Comparison of ENCODE assay signal across 14 cellular contexts in genomic region chr2:70282439-70282838, GRCh38. TPM values are rescaled to one million over a fixed set of nuclear protein-coding genes. Genes with fewer than 3 reads are reported as not detected.
DNase-seq lines count a peak whose midpoint lies in the region; ATAC-seq and TF ChIP-seq lines count a peak whose summit lies in the region.
"Had no signal": no experiment of that assay in that cellular context is flagged by ENCODE, and none has a peak within 500 bp of the region (broad histone marks: within the 10 kb centered on the region; RNA-seq: fewer than 3 reads in every experiment).

No MANE protein-coding gene starts in this region.

- peaks cover 5% of the 10 kb centered on the region for H3K36me3 ChIP-seq in breast epithelium
- peaks cover 18 to 90% (median 44%) of the 10 kb centered on the region in 3 experiments for H3K36me3 ChIP-seq in naive thymus-derived CD4-positive, alpha-beta T cell (ENCODE audit: control insufficient read depth in 2 of 3, insufficient read depth in 3 of 3, low read length in 3 of 3)

- H3K27me3 ChIP-seq in breast epithelium: no peaks in the 10 kb centered on the region
- no peaks in the 10 kb centered on the region for H3K27me3 ChIP-seq in naive thymus-derived CD4-positive, alpha-beta T cell (ENCODE audit: control insufficient read depth in 2 of 2, insufficient read depth in 2 of 2, low read length in 2 of 2)

- BruUV-seq in MCF 10A (replicated peaks; lab: Mats Ljungman, UMichigan) (no TSS peak), Calu3 (replicated peaks; lab: Mats Ljungman, UMichigan) (no TSS peak)

- H3K4me1 Mint-ChIP-seq in MCF 10A (ENCODE audit: insufficient read depth, unreplicated experiment) (peaks cover 7% of the 10 kb centered on the region), Calu3 (ENCODE audit: low read depth, unreplicated experiment) (peaks cover 14% of the 10 kb centered on the region)
- peaks cover 17% of the 10 kb centered on the region for H3K4me1 Mint-ChIP-seq in activated T-helper 17 cell treated with anti-CD3 and anti-CD28 coated beads, Interleukin-2, amount 50 U/mL, for 72 hours
- H3K4me1 Mint-ChIP-seq in naive thymus-derived CD4-positive, alpha-beta T cell: peaks cover 16 to 56% (median 47%) of the 10 kb centered on the region in 7 donors

- no peak overlapping the region for H3K4me3 ChIP-seq in breast epithelium
- no peak overlapping the region for H3K4me3 ChIP-seq in naive thymus-derived CD4-positive, alpha-beta T cell (ENCODE audit: low read length)
- H3K4me3 ChIP-seq: HAP-1 had no signal

- CTCF ChIA-PET in MCF 10A (lab: Yijun Ruan, JAX) (interaction anchor here (0.6 kb wide), 1 partner anchor 388 kb away, joined by 3 read pairs; no protein-coding TSS in a partner anchor), Calu3 (lab: Charles Lee) (no interaction called here)
- CTCF ChIA-PET in naive thymus-derived CD4-positive, alpha-beta T cell (lab: Charles Lee): no interaction called here

- no peak overlapping the region for H3K4me3 Mint-ChIP-seq in MCF 10A (ENCODE audit: unreplicated experiment)
- H3K4me3 Mint-ChIP-seq in Calu3 (ENCODE audit: low read depth, unreplicated experiment): no peak overlapping the region
- no peak overlapping the region for H3K4me3 Mint-ChIP-seq in activated T-helper 17 cell treated with anti-CD3 and anti-CD28 coated beads, Interleukin-2, amount 50 U/mL, for 72 hours
- no peak overlapping the region for H3K4me3 Mint-ChIP-seq in naive thymus-derived CD4-positive, alpha-beta T cell

- no peaks in the 10 kb centered on the region for H3K4me1 ChIP-seq in breast epithelium
- H3K4me1 ChIP-seq in naive thymus-derived CD4-positive, alpha-beta T cell (ENCODE audit: control insufficient read depth in 2 of 2, insufficient read depth in 2 of 2, low read length in 2 of 2): no peaks in the 10 kb centered on the region

- TF ChIP-seq CTCF in MCF 10A (IDR thresholded peaks at IDR 0.05; ENCODE audit: unreplicated experiment) (no peak), breast epithelium (IDR thresholded peaks at IDR 0.05) (no peak), Calu3 (IDR thresholded peaks at IDR 0.05; ENCODE audit: unreplicated experiment) (no peak)

- POLR2A ChIA-PET in MCF 10A (lab: Yijun Ruan, JAX): interaction anchor here (0.7 to 9.0 kb wide), 5 partner anchors 11 to 569 kb away, joined by 3 to 87 read pairs (median 6); partner anchors contain the start of genes PCYOX1 and SNRPG
- POLR2A ChIA-PET in naive thymus-derived CD4-positive, alpha-beta T cell (lab: Charles Lee): interaction anchor here (0.6 kb wide), 1 partner anchor 90 kb away, joined by 3 read pairs; no protein-coding TSS in a partner anchor

- TF ChIP-seq POLR2A in breast epithelium (IDR thresholded peaks at IDR 0.05): no peak

- intact Hi-C loops in MCF 10A (cut with micrococcal nuclease): no loop called here
- intact Hi-C loops in breast epithelium (cut with DNase I; ENCODE audit: low total_unique reads): no loop called here
- intact Hi-C loops in Calu3 (cut with micrococcal nuclease; ENCODE audit: unreplicated experiment): no loop called here
- intact Hi-C loops in naive thymus-derived CD4-positive, alpha-beta T cell (cut with micrococcal nuclease): no loop called here

- no peaks in the 10 kb centered on the region for H3K9me3 ChIP-seq in breast epithelium
- no peaks in the 10 kb centered on the region for H3K9me3 ChIP-seq in naive thymus-derived CD4-positive, alpha-beta T cell (ENCODE audit: control insufficient read depth in 2 of 3, low read length in 3 of 3)
- H3K9me3 ChIP-seq: HAP-1 had no signal

- H3K27me3 Mint-ChIP-seq in MCF 10A (ENCODE audit: insufficient read depth, unreplicated experiment) (no peaks in the 10 kb centered on the region), Calu3 (ENCODE audit: unreplicated experiment) (no peaks in the 10 kb centered on the region)
- no peaks in the 10 kb centered on the region for H3K27me3 Mint-ChIP-seq in activated T-helper 17 cell treated with anti-CD3 and anti-CD28 coated beads, Interleukin-2, amount 50 U/mL, for 72 hours
- H3K27me3 Mint-ChIP-seq in naive thymus-derived CD4-positive, alpha-beta T cell: no peaks in the 10 kb centered on the region

- peaks cover 72% of the 10 kb centered on the region for H3K36me3 Mint-ChIP-seq in MCF 10A (ENCODE audit: insufficient read depth, unreplicated experiment)
- H3K36me3 Mint-ChIP-seq in Calu3 (ENCODE audit: insufficient read depth, unreplicated experiment): peaks cover 53% of the 10 kb centered on the region
- H3K36me3 Mint-ChIP-seq in activated T-helper 17 cell treated with anti-CD3 and anti-CD28 coated beads, Interleukin-2, amount 50 U/mL, for 72 hours (ENCODE audit: low read depth): peaks cover 90% of the 10 kb centered on the region
- peaks cover 5 to 54% (median 33%) of the 10 kb centered on the region in 5 donors for H3K36me3 Mint-ChIP-seq in naive thymus-derived CD4-positive, alpha-beta T cell

- DNase-seq in MCF 10A (ENCODE audit: unreplicated experiment) (no peak), breast epithelium (ENCODE audit: low spot score in 2 of 2) (no peak), Calu3 (no peak), NCI-H1105 treated with DMSO at 0.1 percent for 48 hours (lab: John Stamatoyannopoulos, UW) (no peak), HuH-7 (ENCODE audit: low spot score) (no peak)
- DNase-seq in naive thymus-derived CD4-positive, alpha-beta T cell: no peak
- DNase-seq: DMS79; NCI-H1417 treated with DMSO at 0.1 percent for 48 hours; NCI-H1930; NCI-H2171; NCI-H446; NK-92 treated with Interleukin-12 subunit alpha and Interleukin-12 subunit beta, amount 100 ng/mL, for 24 hours had no signal

- H3K27ac ChIP-seq in breast epithelium: peak overlapping the region in 1 of 2 donors; percentile 10
- no peak overlapping the region for H3K27ac ChIP-seq in naive thymus-derived CD4-positive, alpha-beta T cell (ENCODE audit: low read depth, low read length)

- peak overlapping the region; percentile 8 for H3K27ac Mint-ChIP-seq in MCF 10A (ENCODE audit: low read depth, unreplicated experiment)
- H3K27ac Mint-ChIP-seq in Calu3 (ENCODE audit: unreplicated experiment): peak overlapping the region; percentile 7
- H3K27ac Mint-ChIP-seq in activated T-helper 17 cell treated with anti-CD3 and anti-CD28 coated beads, Interleukin-2, amount 50 U/mL, for 72 hours: peak overlapping the region; percentile 24
- peak overlapping the region in 6 of 9 donors; percentile 40 to 79 (median 54) for H3K27ac Mint-ChIP-seq in naive thymus-derived CD4-positive, alpha-beta T cell

- H3K9me3 Mint-ChIP-seq in MCF 10A (ENCODE audit: unreplicated experiment): no peaks in the 10 kb centered on the region
- no peaks in the 10 kb centered on the region for H3K9me3 Mint-ChIP-seq in Calu3 (ENCODE audit: low read depth, unreplicated experiment)
- H3K9me3 Mint-ChIP-seq in activated T-helper 17 cell treated with anti-CD3 and anti-CD28 coated beads, Interleukin-2, amount 50 U/mL, for 72 hours: no peaks in the 10 kb centered on the region
- H3K9me3 Mint-ChIP-seq in naive thymus-derived CD4-positive, alpha-beta T cell: no peaks in the 10 kb centered on the region

- no peak for ATAC-seq in activated T-helper 17 cell treated with anti-CD3 and anti-CD28 coated beads, Interleukin-2, amount 50 U/mL, for 72 hours (replicated peaks)
- no peak for ATAC-seq in naive thymus-derived CD4-positive, alpha-beta T cell

RNA-seq across cellular contexts. Expression of gene SNRPG, which starts 11.1 kb away (rescaled TPM):
- total RNA-seq in MCF 10A (2022) (266 and 327 TPM in 2 replicates), breast epithelium (100 to 1,000 TPM in 2 of 3 donors, 10 to 100 TPM in 1; 79.0 to 201 (median 104) TPM), Calu3 (2022) (259 and 278 TPM in 2 replicates)
- 100 to 1,000 TPM; 232 to 441 TPM for total RNA-seq in activated T-helper 17 cell treated with anti-CD3 and anti-CD28 coated beads, Interleukin-2, amount 50 U/mL, for 72 hours
- total RNA-seq in naive thymus-derived CD4-positive, alpha-beta T cell: 100 to 1,000 TPM in 1 of 5 experiments, 10 to 100 TPM in 4; 67.6 to 278 (median 85.0) TPM
- polyA plus RNA-seq in naive thymus-derived CD4-positive, alpha-beta T cell: 100 to 1,000 TPM; 152 to 230 TPM

RNA-seq across cellular contexts. Expression of gene FAM136A, which starts 19.4 kb away (rescaled TPM):
- 38.8 and 43.8 TPM in 2 replicates for total RNA-seq in MCF 10A (2022)
- total RNA-seq in breast epithelium: 10 to 100 TPM; 24.2 to 28.2 (median 26.9) TPM
- 53.7 and 60.4 TPM in 2 replicates for total RNA-seq in Calu3 (2022)
- total RNA-seq in activated T-helper 17 cell treated with anti-CD3 and anti-CD28 coated beads, Interleukin-2, amount 50 U/mL, for 72 hours: 10 to 100 TPM; 32.5 to 69.2 TPM
- 10 to 100 TPM; 16.2 to 40.9 (median 28.2) TPM for total RNA-seq in naive thymus-derived CD4-positive, alpha-beta T cell
- polyA plus RNA-seq in naive thymus-derived CD4-positive, alpha-beta T cell: 10 to 100 TPM; 30.6 to 33.2 TPM

RNA-seq across cellular contexts. Expression of gene PCYOX1, which starts 24.5 kb away (rescaled TPM):
- total RNA-seq in MCF 10A (2022): 17.4 and 24.8 TPM in 2 replicates
- total RNA-seq in breast epithelium: 100 to 1,000 TPM in 1 of 3 donors, 10 to 100 TPM in 2; 44.2 to 151 (median 72.7) TPM
- total RNA-seq in Calu3 (2022): 31.4 and 32.0 TPM in 2 replicates
- 10 to 100 TPM; 18.2 to 24.7 TPM for total RNA-seq in activated T-helper 17 cell treated with anti-CD3 and anti-CD28 coated beads, Interleukin-2, amount 50 U/mL, for 72 hours
- total RNA-seq in naive thymus-derived CD4-positive, alpha-beta T cell: 10 to 100 TPM in 4 of 5 experiments, 1 to 10 TPM in 1; 7.6 to 44.0 (median 16.1) TPM
- 10 to 100 TPM; 24.6 to 27.9 TPM for polyA plus RNA-seq in naive thymus-derived CD4-positive, alpha-beta T cell

RNA-seq across cellular contexts. Expression of gene TIA1, which starts 34.0 kb away (rescaled TPM):
- total RNA-seq in MCF 10A (2022) (75.7 and 83.9 TPM in 2 replicates), breast epithelium (100 to 1,000 TPM in 2 of 3 donors, 10 to 100 TPM in 1; 43.7 to 236 (median 172) TPM), Calu3 (2022) (127 and 130 TPM in 2 replicates)
- 10 to 100 TPM; 88.2 to 95.6 TPM for total RNA-seq in activated T-helper 17 cell treated with anti-CD3 and anti-CD28 coated beads, Interleukin-2, amount 50 U/mL, for 72 hours
- 100 to 1,000 TPM in 3 of 5 experiments, 10 to 100 TPM in 2; 80.9 to 244 (median 163) TPM for total RNA-seq in naive thymus-derived CD4-positive, alpha-beta T cell
- polyA plus RNA-seq in naive thymus-derived CD4-positive, alpha-beta T cell: 10 to 100 TPM; 39.3 to 41.3 TPM
